ENCODE assay signal across 9 cellular contexts in genomic region chr12:49322367-49322707, GRCh38. TPM values are rescaled to one million over a fixed set of nuclear protein-coding genes. Genes with fewer than 3 reads are reported as not detected.
DNase-seq lines count a peak whose midpoint lies in the region; ATAC-seq and TF ChIP-seq lines count a peak whose summit lies in the region.
"Had no signal": no experiment of that assay in that cellular context is flagged by ENCODE, and none has a peak within 500 bp of the region (broad histone marks: within the 10 kb centered on the region; RNA-seq: fewer than 3 reads in every experiment).

No MANE protein-coding gene starts in this region.

- H3K36me3 ChIP-seq in stomach, result peaks cover 0 to 8% (median 0%) of the 10 kb centered on the region in 4 donors

- no peaks in the 10 kb centered on the region for H3K27me3 ChIP-seq in stomach

- no peak for TF ChIP-seq EP300 in stomach (IDR thresholded peaks at IDR 0.05)

- peaks cover 6% of the 10 kb centered on the region for H3K36me3 Mint-ChIP-seq in T-helper 1 cell treated with Interleukin-12 subunit alpha and Interleukin-12 subunit beta and Interleukin-4 antibody, amounts not matched to agents 30 μg/mL and 1 μg/mL, for 36 hours (ENCODE audit: low read depth)
- no peaks in the 10 kb centered on the region for H3K36me3 Mint-ChIP-seq in immature natural killer cell

- ATAC-seq in activated CD4-positive, CD25-positive, alpha-beta regulatory T cell treated with anti-CD3 and anti-CD28 coated beads, Interleukin-2, amount 50 U/mL, for 24 hours, result no peak

- peak overlapping the region; percentile 63 to 80 (median 70) for H3K27ac ChIP-seq in stomach

- H3K4me1 Mint-ChIP-seq in T-helper 1 cell treated with Interleukin-12 subunit alpha and Interleukin-12 subunit beta and Interleukin-4 antibody, amounts not matched to agents 30 μg/mL and 1 μg/mL, for 36 hours (ENCODE audit: low read depth), result peaks cover 28% of the 10 kb centered on the region
- H3K4me1 Mint-ChIP-seq in immature natural killer cell, result peaks cover 17 to 20% of the 10 kb centered on the region in 2 donors

- peak overlapping the region; percentile 94 for H3K4me3 Mint-ChIP-seq in T-helper 1 cell treated with Interleukin-12 subunit alpha and Interleukin-12 subunit beta and Interleukin-4 antibody, amounts not matched to agents 30 μg/mL and 1 μg/mL, for 36 hours
- peak overlapping the region; percentile 86 to 97 (median 91) for H3K4me3 Mint-ChIP-seq in immature natural killer cell

- no peak for TF ChIP-seq POLR2A in stomach (IDR thresholded peaks at IDR 0.05)

- no peak for DNase-seq in T-helper 1 cell
- DNase-seq in activated T-cell treated with anti-CD3 and anti-CD28 coated beads, Interleukin-2, amount 50 U/mL, for 48 hours, result peak; percentile 60 to 65
- DNase-seq in immature natural killer cell, result no peak
- DNase-seq in stomach, result no peak
- DNase-seq in epidermal melanocyte (ENCODE audit: insufficient read length, low spot score), result no peak
- DNase-seq in GDM1 (lab: John Stamatoyannopoulos, UW), result no peak

- peaks cover 3% of the 10 kb centered on the region for H3K27me3 Mint-ChIP-seq in T-helper 1 cell treated with Interleukin-12 subunit alpha and Interleukin-12 subunit beta and Interleukin-4 antibody, amounts not matched to agents 30 μg/mL and 1 μg/mL, for 36 hours (ENCODE audit: low read depth)
- H3K27me3 Mint-ChIP-seq in immature natural killer cell (ENCODE audit: low read depth in 3 of 3), result peaks cover 0 to 7% (median 2%) of the 10 kb centered on the region in 3 donors

- no peaks in the 10 kb centered on the region for H3K9me3 Mint-ChIP-seq in T-helper 1 cell treated with Interleukin-12 subunit alpha and Interleukin-12 subunit beta and Interleukin-4 antibody, amounts not matched to agents 30 μg/mL and 1 μg/mL, for 36 hours
- H3K9me3 Mint-ChIP-seq in immature natural killer cell, result no peaks in the 10 kb centered on the region

- intact Hi-C loops in stomach (cut with DNase I; ENCODE audit: low total_unique reads), result no loop called here

- WGBS in stomach, 5 donors, result 33 to 52% (median 43%) methylated on average over 12 of the region's 12 CpGs

- peak overlapping the region; percentile 50 to 77 (median 69) for H3K4me3 ChIP-seq in stomach

- H3K27ac Mint-ChIP-seq in T-helper 1 cell treated with Interleukin-12 subunit alpha and Interleukin-12 subunit beta and Interleukin-4 antibody, amounts not matched to agents 30 μg/mL and 1 μg/mL, for 36 hours, result peak overlapping the region; percentile 87
- H3K27ac Mint-ChIP-seq in immature natural killer cell, result peak overlapping the region in 5 of 6 donors; percentile 64 to 85 (median 76)

- H3K9me3 ChIP-seq in stomach, result no peaks in the 10 kb centered on the region

- H3K4me1 ChIP-seq in stomach, result peaks cover 12 to 21% (median 15%) of the 10 kb centered on the region in 4 donors

- TF ChIP-seq CTCF in stomach (IDR thresholded peaks at IDR 0.05), result no peak

RNA-seq across cellular contexts. Expression of gene TROAP, which starts 0.7 kb away (rescaled TPM):
- polyA plus RNA-seq in immature natural killer cell (1 to 10 TPM; 1.9 to 4.1 (median 2.6) TPM), stomach (10 to 100 TPM in 1 of 3 donors, 1 to 10 TPM in 2; 3.2 to 15.7 (median 8.9) TPM)
- total RNA-seq in stomach, result 10 to 100 TPM in 2 of 5 donors, 1 to 10 TPM in 3; 1.4 to 54.2 (median 8.5) TPM

RNA-seq across cellular contexts. Expression of gene C1QL4, which starts 14.7 kb away (rescaled TPM):
- polyA plus RNA-seq in immature natural killer cell (not detected), stomach (not detected)
- total RNA-seq in stomach, result not detected
- total RNA-seq: glomerular endothelial cell had no signal

RNA-seq across cellular contexts. Expression of gene DNAJC22, which starts 24.4 kb away (rescaled TPM):
- polyA plus RNA-seq in immature natural killer cell (not detected), stomach (1 to 10 TPM; 1.5 to 1.6 (median 1.5) TPM)
- total RNA-seq in stomach, result 10 to 100 TPM in 2 of 5 donors, 1 to 10 TPM in 2, not detected in 1; 3.1 to 54.7 (median 13.9) TPM

RNA-seq across cellular contexts. Expression of gene PRPH, which starts 27.4 kb away (rescaled TPM):
- polyA plus RNA-seq in immature natural killer cell (not detected), stomach (1 to 10 TPM in 1 of 3 donors, under 1 TPM in 1, not detected in 1; 0.50 to 9.0 TPM)
- total RNA-seq in stomach, result 10 to 100 TPM in 2 of 5 donors, under 1 TPM in 1, not detected in 2; 0.45 to 14.5 (median 11.9) TPM
- total RNA-seq: glomerular endothelial cell had no signal

RNA-seq across cellular contexts. Expression of gene SPATS2, which starts 44.9 kb away (rescaled TPM):
- polyA plus RNA-seq in immature natural killer cell, result 10 to 100 TPM in 1 of 3 donors, 1 to 10 TPM in 1, not detected in 1; 3.1 to 10.8 TPM
- 100 to 1,000 TPM in 1 of 5 donors, 10 to 100 TPM in 4; 14.8 to 194 (median 24.8) TPM for total RNA-seq in stomach
- polyA plus RNA-seq in stomach, result 10 to 100 TPM in 2 of 3 donors, 1 to 10 TPM in 1; 8.0 to 15.9 (median 14.4) TPM

Comparison
In these comparisons a context has a peak if more than half of its experiments do, and no peak if none do; other contexts are left out.
1. DNase-seq: peak in activated T-cell treated with anti-CD3 and anti-CD28 coated beads, Interleukin-2, amount 50 U/mL, for 48 hours (2 of 2); none in T-helper 1 cell (0 of 5), immature natural killer cell (0 of 3), stomach (single experiment), epidermal melanocyte (single experiment) and GDM1 (single experiment).